ENCODE assay signal across 1 cellular context in genomic region chr15:78082106-78082742, GRCh38.
TF ChIP-seq lines count a peak whose summit lies in the region.

No MANE protein-coding gene starts in this region.

TF ChIP-seq in GM12878, 131 proteins besides CTCF, POLR2A, EP300 and RAD21:
- no peak for TF ChIP-seq TCF3 (IDR thresholded peaks at IDR 0.05; ENCODE audit: borderline replicate concordance, insufficient read depth, low read depth, low read length)
- TF ChIP-seq NR2C1 (IDR thresholded peaks at IDR 0.05) = no peak
- TF ChIP-seq CREM (IDR thresholded peaks at IDR 0.05; ENCODE audit: low read depth) = no peak
- no peak for TF ChIP-seq ELK1 (IDR thresholded peaks at IDR 0.05; ENCODE audit: low read depth, low read length)
- no peak for TF ChIP-seq JUNB (IDR thresholded peaks at IDR 0.05)
- peak; percentile 20 for TF ChIP-seq USF1 (IDR thresholded peaks at IDR 0.05; ENCODE audit: borderline replicate concordance, extremely low read length, insufficient read depth, low read depth, low read length)
- TF ChIP-seq IKZF1 (conservative IDR thresholded peaks at IDR 0.05) = peak; percentile 35; the same call in 1 of the 2 replicates
